8 cellular contexts compared by ENCODE assay signal in the genomic region with DNA sequence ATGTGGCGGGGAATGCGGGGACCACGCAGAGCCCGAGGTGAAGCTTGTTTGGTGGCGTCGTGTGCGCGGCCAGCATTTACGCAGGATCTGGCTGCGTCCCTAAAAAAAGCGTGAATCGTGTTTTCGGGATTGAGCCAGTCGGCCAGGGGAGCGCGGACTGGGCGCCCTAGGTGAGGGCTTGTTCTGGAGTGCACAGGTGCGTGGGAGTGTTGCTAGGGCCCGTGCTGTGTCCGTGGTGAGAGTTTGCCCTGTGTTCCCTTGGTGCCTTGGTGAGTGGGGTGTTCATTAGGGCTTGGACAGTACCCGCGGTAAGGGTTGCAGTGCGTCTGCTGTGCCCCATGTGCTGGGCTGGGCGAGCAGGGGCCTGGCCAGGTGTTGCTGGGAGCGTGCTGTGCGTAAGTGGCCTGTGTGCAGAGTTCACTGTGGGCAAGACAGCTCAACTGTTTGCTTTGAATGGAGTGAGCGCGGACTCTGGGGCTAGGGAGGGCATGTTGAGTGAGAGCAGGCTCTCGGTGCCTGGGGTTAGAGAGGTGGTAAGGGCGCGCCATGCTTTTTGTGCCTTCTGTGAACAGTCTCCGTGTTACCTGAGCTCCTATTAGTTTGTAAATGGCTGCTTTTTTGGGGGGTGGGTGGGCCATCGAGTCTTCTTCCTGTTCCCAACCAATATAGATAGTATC. TPM values are rescaled to one million over a fixed set of nuclear protein-coding genes. Genes with fewer than 3 reads are reported as not detected.
DNase-seq lines count a peak whose midpoint lies in the region; ATAC-seq and TF ChIP-seq lines count a peak whose summit lies in the region.

No MANE protein-coding gene starts in this region.

- TF ChIP-seq CTCF in SU-DHL-6 (IDR thresholded peaks at IDR 0.05; ENCODE audit: insufficient read depth, low read length, poor library complexity, severe bottlenecking) (no peak), lung (IDR thresholded peaks at IDR 0.05; ENCODE audit: control extremely low read depth, extremely low read depth) (no peak)

- H4K20me1 ChIP-seq in BLaER1 (peaks cover 54% of the 10 kb centered on the region), SU-DHL-6 (ENCODE audit: low read depth, low read length) (no peaks in the 10 kb centered on the region; the same call in none of the 2 replicates)

- H3K79me2 ChIP-seq in SU-DHL-6 (ENCODE audit: insufficient read depth, low read length), result peaks cover 49% of the 10 kb centered on the region

- peaks cover 9% of the 10 kb centered on the region for H3K36me3 ChIP-seq in BLaER1
- peaks cover 6% of the 10 kb centered on the region for H3K36me3 ChIP-seq in SU-DHL-6 (ENCODE audit: low read length)
- no peaks in the 10 kb centered on the region for H3K36me3 ChIP-seq in lung (ENCODE audit: control insufficient read depth in 2 of 2, insufficient read depth in 2 of 2, low read length in 2 of 2)

- H3K4me1 Mint-ChIP-seq in stimulated activated effector memory CD8-positive, alpha-beta T cell treated with anti-CD3 and anti-CD28 coated beads, Interleukin-12 subunit alpha, Interleukin-12 subunit beta, amount 100 ng/mL, for 72 hours, result peaks cover 61% of the 10 kb centered on the region

- 1 to 2% methylated on average over 33 of the region's 33 CpGs for WGBS in lung, 2 donors

- H3K27ac ChIP-seq in BLaER1 (peak overlapping the region; percentile 76), SU-DHL-6 (ENCODE audit: low read depth, low read length) (peak overlapping the region; percentile 61), cingulate gyrus (ENCODE audit: low read depth, low read length) (peak overlapping the region; percentile 73), lung (ENCODE audit: low read depth in 1 of 2, low read length in 1 of 2) (peak overlapping the region; percentile 82 to 83)

- H3F3A ChIP-seq in SU-DHL-6 (ENCODE audit: insufficient read depth), result no peaks in the 10 kb centered on the region

- DNase-seq in lung (ENCODE audit: low spot score), result peak; percentile 54
- peak; percentile 28 to 64 for DNase-seq in stimulated activated effector memory CD8-positive, alpha-beta T cell treated with anti-CD3 and anti-CD28 coated beads, Interleukin-12 subunit alpha, Interleukin-12 subunit beta, amount 100 ng/mL, for 72 hours (ENCODE audit: low spot score in 2 of 2)
- no peak for DNase-seq in 8988T

- H3K9ac ChIP-seq in BLaER1, result peak overlapping the region; percentile 90
- H3K9ac ChIP-seq in SU-DHL-6 (ENCODE audit: low read length), result peak overlapping the region; percentile 80

- peak overlapping the region; percentile 96 for H3K4me3 ChIP-seq in BLaER1
- H3K4me3 ChIP-seq in SU-DHL-6 (ENCODE audit: insufficient read depth, low read length, poor library complexity, severe bottlenecking), result peak overlapping the region; percentile 86
- H3K4me3 ChIP-seq in lung, result peak overlapping the region; percentile 87

- H3K4me1 ChIP-seq in BLaER1, result peaks cover 27% of the 10 kb centered on the region
- H3K4me1 ChIP-seq in lung (ENCODE audit: control insufficient read depth in 2 of 2, insufficient read depth in 2 of 2, low read length in 2 of 2), result peaks cover 5 to 19% of the 10 kb centered on the region in 2 donors

- H3K27me3 ChIP-seq in BLaER1, result no peaks in the 10 kb centered on the region
- no peaks in the 10 kb centered on the region for H3K27me3 ChIP-seq in SU-DHL-6 (ENCODE audit: low read length)
- no peaks in the 10 kb centered on the region for H3K27me3 ChIP-seq in lung (ENCODE audit: control insufficient read depth, insufficient read depth)

- H3K4me3 Mint-ChIP-seq in stimulated activated effector memory CD8-positive, alpha-beta T cell treated with anti-CD3 and anti-CD28 coated beads, Interleukin-12 subunit alpha, Interleukin-12 subunit beta, amount 100 ng/mL, for 72 hours, result peak overlapping the region; percentile 100

- ATAC-seq in GM19043 (IDR thresholded peaks at IDR 0.05; ENCODE audit: low read depth, unreplicated experiment) (peak; percentile 17), HG03342 (IDR thresholded peaks at IDR 0.05; ENCODE audit: unreplicated experiment) (peak; percentile 34), lung (ENCODE audit: insufficient read depth, low FRiP score) (peak; percentile 1)
- ATAC-seq in stimulated activated effector memory CD8-positive, alpha-beta T cell treated with anti-CD3 and anti-CD28 coated beads, Interleukin-12 subunit alpha, Interleukin-12 subunit beta, amount 100 ng/mL, for 72 hours, result peak; percentile 63

- H2AFZ ChIP-seq in SU-DHL-6 (ENCODE audit: low read depth, low read length, severe bottlenecking), result peak overlapping the region; percentile 65

- H3K9me2 ChIP-seq in SU-DHL-6 (replicated peaks; ENCODE audit: insufficient read depth, low read length), result no peaks in the 10 kb centered on the region

- H3K27ac Mint-ChIP-seq in stimulated activated effector memory CD8-positive, alpha-beta T cell treated with anti-CD3 and anti-CD28 coated beads, Interleukin-12 subunit alpha, Interleukin-12 subunit beta, amount 100 ng/mL, for 72 hours, result peak overlapping the region; percentile 97

- H3K9me3 ChIP-seq in BLaER1, result no peaks in the 10 kb centered on the region
- no peaks in the 10 kb centered on the region for H3K9me3 ChIP-seq in SU-DHL-6 (ENCODE audit: insufficient read depth, low read length)
- no peaks in the 10 kb centered on the region for H3K9me3 ChIP-seq in lung (ENCODE audit: control insufficient read depth in 2 of 2, insufficient read depth in 1 of 2, low read length in 1 of 2)

- H3K9me3 Mint-ChIP-seq in stimulated activated effector memory CD8-positive, alpha-beta T cell treated with anti-CD3 and anti-CD28 coated beads, Interleukin-12 subunit alpha, Interleukin-12 subunit beta, amount 100 ng/mL, for 72 hours, result no peaks in the 10 kb centered on the region

- H3K36me3 Mint-ChIP-seq in stimulated activated effector memory CD8-positive, alpha-beta T cell treated with anti-CD3 and anti-CD28 coated beads, Interleukin-12 subunit alpha, Interleukin-12 subunit beta, amount 100 ng/mL, for 72 hours, result peaks cover 26% of the 10 kb centered on the region

- H3K4me2 ChIP-seq in BLaER1, result peak overlapping the region; percentile 93
- H3K4me2 ChIP-seq in SU-DHL-6 (ENCODE audit: low read depth, low read length, poor library complexity, severe bottlenecking), result peak overlapping the region; percentile 67

RNA-seq across cellular contexts. Expression of a gene that starts 0.7 kb away (rescaled TPM):
- 100 to 1,000 TPM; 267 to 420 TPM for total RNA-seq in lung
- 100 to 1,000 TPM; 157 to 162 TPM for polyA plus RNA-seq in lung

Comparison
In these comparisons a context has a peak if more than half of its experiments do, and no peak if none do; other contexts are left out.
1. ATAC-seq: peak in every context shown above with its lines; median percentile 63 in stimulated activated effector memory CD8-positive, alpha-beta T cell treated with anti-CD3 and anti-CD28 coated beads, Interleukin-12 subunit alpha, Interleukin-12 subunit beta, amount 100 ng/mL, for 72 hours; 34 in HG03342; 17 in GM19043; 1 in lung.